In genomic region chr17:7476951-7477350, GRCh38 we compare ENCODE assay signal across 10 cellular contexts. TPM values are rescaled to one million over a fixed set of nuclear protein-coding genes. Genes with fewer than 3 reads are reported as not detected.
DNase-seq lines count a peak whose midpoint lies in the region; ATAC-seq and TF ChIP-seq lines count a peak whose summit lies in the region.
"Had no signal": no experiment of that assay in that cellular context is flagged by ENCODE, and none has a peak within 500 bp of the region (broad histone marks: within the 10 kb centered on the region; RNA-seq: fewer than 3 reads in every experiment).

No MANE protein-coding gene starts in this region.

- intact Hi-C loops in heart right ventricle (cut with DNase I): loop anchor here in 7 of 10 donors (2.0 to 5.0 kb wide), 5 partner anchors 35 to 210 kb away; partner anchors contain the start of genes FGF11 (in 4 of the 7), TMEM102 (in 3 of the 7), KCTD11 (in 1 of the 7) and TP53 (in 1 of the 7)
- intact Hi-C loops in cardiac septum (cut with DNase I): loop anchor here (2.0 kb wide), 1 partner anchor 38 kb away; the partner anchor contains the start of gene FGF11
- intact Hi-C loops in colonic mucosa (cut with DNase I): no loop called here
- intact Hi-C loops in posterior vena cava (cut with DNase I): loop anchor here in 1 of 2 donors (5.0 kb wide), 1 partner anchor 35 kb away; no protein-coding TSS in a partner anchor

- peak overlapping the region; percentile 15 to 58 for H3K9ac ChIP-seq in colonic mucosa (ENCODE audit: low read depth in 2 of 2, low read length in 2 of 2)

- no peak for ATAC-seq in heart right ventricle

- H3K4me1 ChIP-seq in heart right ventricle (peaks cover 28 to 80% (median 58%) of the 10 kb centered on the region in 9 donors), colonic mucosa (peaks cover 4% of the 10 kb centered on the region)

- TF ChIP-seq CTCF in heart right ventricle (IDR thresholded peaks at IDR 0.05): no peak
- TF ChIP-seq CTCF in colonic mucosa (IDR thresholded peaks at IDR 0.05): no peak
- TF ChIP-seq CTCF in nephron (IDR thresholded peaks at IDR 0.05; ENCODE audit: unreplicated experiment in 3 of 3): no peak

- H3K36me3 Mint-ChIP-seq in nephron (ENCODE audit: low read depth): peaks cover 5% of the 10 kb centered on the region

- peak overlapping the region in 9 of 10 donors; percentile 99 to 100 (median 100) for H3K27ac ChIP-seq in heart right ventricle
- H3K27ac ChIP-seq in colonic mucosa: no peak overlapping the region

- peaks cover 49% of the 10 kb centered on the region for H3K4me1 Mint-ChIP-seq in nephron

- H3K27me3 ChIP-seq in heart right ventricle (no peaks in the 10 kb centered on the region), colonic mucosa (no peaks in the 10 kb centered on the region)
- H3K27me3 ChIP-seq: brain microvascular endothelial cell had no signal

- no peaks in the 10 kb centered on the region for H3K9me3 Mint-ChIP-seq in nephron

- H3K36me3 ChIP-seq in heart right ventricle (peaks cover 0 to 12% (median 0%) of the 10 kb centered on the region in 9 donors), colonic mucosa (no peaks in the 10 kb centered on the region)
- H3K36me3 ChIP-seq: brain microvascular endothelial cell had no signal

- peak overlapping the region in 7 of 10 donors; percentile 67 to 98 (median 97) for H3K4me3 ChIP-seq in heart right ventricle
- no peak overlapping the region for H3K4me3 ChIP-seq in colonic mucosa

- peak overlapping the region; percentile 91 to 96 (median 95) for H3K27ac Mint-ChIP-seq in nephron

- H3K27me3 Mint-ChIP-seq in nephron (ENCODE audit: low read depth): no peaks in the 10 kb centered on the region

- H3K9me3 ChIP-seq in heart right ventricle: no peaks in the 10 kb centered on the region
- no peaks in the 10 kb centered on the region for H3K9me3 ChIP-seq in colonic mucosa

- H3K4me3 Mint-ChIP-seq in nephron: peak overlapping the region; percentile 80 to 86 (median 81)

- 83 to 86% methylated on average over 5 of the region's 5 CpGs for WGBS in heart right ventricle, 2 donors

- DNase-seq in heart right ventricle (no peak), cardiac septum (ENCODE audit: low spot score) (no peak), colonic mucosa (no peak), SHP77 treated with DMSO at 0.1 percent for 48 hours (lab: John Stamatoyannopoulos, UW) (no peak), SKM-1 (lab: John Stamatoyannopoulos, UW; ENCODE audit: unreplicated experiment) (no peak), posterior vena cava (ENCODE audit: low spot score) (no peak)
- DNase-seq in activated CD4-positive, alpha-beta T cell treated with anti-CD3 and anti-CD28 coated beads, Interleukin-2, amount 50 U/mL, for 4 hours: no peak
- DNase-seq: brain microvascular endothelial cell had no signal

RNA-seq across cellular contexts. Expression of gene ZBTB4, which starts 2.5 kb away (rescaled TPM):
- 10 to 100 TPM; 58.9 to 80.1 (median 69.4) TPM for total RNA-seq in heart right ventricle
- polyA plus RNA-seq in heart right ventricle: 10 to 100 TPM; 17.8 to 34.2 TPM
- total RNA-seq in cardiac septum: 69.4 TPM
- total RNA-seq in colonic mucosa: 10 to 100 TPM; 12.9 to 26.7 TPM
- 10 to 100 TPM; 67.3 to 67.9 TPM for total RNA-seq in posterior vena cava

RNA-seq across cellular contexts. Expression of gene SLC35G6, which starts 4.3 kb away (rescaled TPM):
- total RNA-seq in heart right ventricle (not detected), cardiac septum (not detected), colonic mucosa (not detected), posterior vena cava (not detected)
- polyA plus RNA-seq in heart right ventricle: not detected
- total RNA-seq: T-helper 2 cell treated with Interferon-gamma antibody and Interleukin-4, amounts not matched to agents 100 ng/mL and 5 ng/mL, for 36 hours had no signal

RNA-seq across cellular contexts. Expression of gene POLR2A, which starts 7.2 kb away (rescaled TPM):
- total RNA-seq in heart right ventricle (10 to 100 TPM; 40.5 to 61.7 (median 48.8) TPM), cardiac septum (56.4 TPM), colonic mucosa (100 to 1,000 TPM in 1 of 2 donors, 10 to 100 TPM in 1; 73.5 to 137 TPM), posterior vena cava (10 to 100 TPM; 65.5 to 70.0 TPM)
- 10 to 100 TPM in 1 of 2 donors, 1 to 10 TPM in 1; 8.4 to 24.7 TPM for polyA plus RNA-seq in heart right ventricle

RNA-seq across cellular contexts. Expression of gene CHRNB1, which starts 32.1 kb away (rescaled TPM):
- 10 to 100 TPM in 6 of 10 donors, 1 to 10 TPM in 4; 5.4 to 13.1 (median 10.3) TPM for total RNA-seq in heart right ventricle
- polyA plus RNA-seq in heart right ventricle: 10 to 100 TPM; 10.2 to 25.4 TPM
- 9.9 TPM for total RNA-seq in cardiac septum
- total RNA-seq in colonic mucosa: 1 to 10 TPM; 4.3 to 6.1 TPM
- 10 to 100 TPM in 1 of 2 donors, 1 to 10 TPM in 1; 7.8 to 10.5 TPM for total RNA-seq in posterior vena cava

RNA-seq across cellular contexts. Expression of gene FGF11, which starts 37.6 kb away (rescaled TPM):
- total RNA-seq in heart right ventricle (10 to 100 TPM in 2 of 10 donors, 1 to 10 TPM in 8; 4.6 to 15.9 (median 8.1) TPM), cardiac septum (3.9 TPM), colonic mucosa (1 to 10 TPM; 1.2 to 1.6 TPM), posterior vena cava (1 to 10 TPM; 2.7 to 3.8 TPM)
- polyA plus RNA-seq in heart right ventricle: 1 to 10 TPM; 2.0 to 7.2 TPM
